ENCODE assay signal across 1 cellular context in genomic region chr11:15034687-15035267, GRCh38.
TF ChIP-seq lines count a peak whose summit lies in the region.

No MANE protein-coding gene starts in this region.

TF ChIP-seq in H1, 55 proteins besides CTCF, POLR2A, EP300 and RAD21:
- TF ChIP-seq HDAC2 (IDR thresholded peaks at IDR 0.05; ENCODE audit: borderline replicate concordance in 1 of 2, low read depth in 2 of 2, low read length in 2 of 2) (no peak), TBP (IDR thresholded peaks at IDR 0.05; ENCODE audit: low read depth, low read length) (0 out of 2 replicates have a peak, but pooled peaks have one; percentile 9)
